9 cellular contexts compared by ENCODE assay signal in the genomic region with DNA sequence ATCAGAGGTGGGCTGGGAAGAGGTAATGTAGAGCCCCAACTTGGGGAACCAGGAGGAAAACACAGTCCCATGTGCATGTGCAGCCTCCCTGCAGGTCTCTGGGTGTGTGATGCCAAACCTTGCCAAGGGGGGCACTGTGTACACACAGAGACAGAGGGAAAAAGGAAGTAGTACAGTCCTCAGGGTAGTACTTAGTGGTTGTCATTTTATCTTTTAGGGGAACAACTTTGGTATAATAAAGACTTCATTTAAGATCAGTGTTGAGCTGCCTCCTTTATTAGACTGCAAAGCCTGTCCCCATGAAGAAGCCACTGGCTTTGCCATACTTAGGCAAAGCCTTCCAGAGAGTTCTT.
DNase-seq lines count a peak whose midpoint lies in the region; ATAC-seq, FAIRE-seq and TF ChIP-seq lines count a peak whose summit lies in the region.
"Had no signal": no experiment of that assay in that cellular context is flagged by ENCODE, and none has a peak within 500 bp of the region (broad histone marks: within the 10 kb centered on the region; RNA-seq: fewer than 3 reads in every experiment).

No MANE protein-coding gene starts in this region.

- TF ChIP-seq RAD21 in A549 (conservative IDR thresholded peaks at IDR 0.05 in 1 of 2, IDR thresholded peaks at IDR 0.05 in 1 of 2) (peak in 1 of 2 experiments; percentile 14; a peak in 1 of 5 replicates), SK-N-SH (IDR thresholded peaks at IDR 0.05; ENCODE audit: low read length) (no peak)

- FAIRE-seq in A549 (lab: Jason Lieb, UNC) (no peak), GM12892 (lab: Jason Lieb, UNC) (no peak)

- no peaks in the 10 kb centered on the region for H3K36me3 ChIP-seq in SK-N-SH (replicated peaks in 1 of 2; ENCODE audit: control insufficient read depth in 1 of 2, insufficient read depth in 2 of 2, low read length in 1 of 2)

- peak; percentile 19 to 39 for DNase-seq in A549 (ENCODE audit: low read depth in 1 of 2, low spot score in 1 of 2)
- peak; percentile 37 for DNase-seq in GM12892 (ENCODE audit: insufficient read length)
- no peak for DNase-seq in SK-N-SH
- peak in 1 of 2 donors; percentile 25 for DNase-seq in foreskin fibroblast
- no peak for DNase-seq in NCI-H1930 (lab: John Stamatoyannopoulos, UW)
- DNase-seq: NCI-H146 had no signal

- H3K79me2 ChIP-seq in SK-N-SH (ENCODE audit: insufficient read depth) = no peaks in the 10 kb centered on the region

- H3K9ac ChIP-seq in SK-N-SH = no peak overlapping the region

- H3K9me2 ChIP-seq in SK-N-SH = no peaks in the 10 kb centered on the region

- POLR2A ChIA-PET in A549 (lab: Yijun Ruan, JAX) = no interaction called here
- POLR2A ChIA-PET in SK-N-SH (lab: Yijun Ruan, JAX) = no interaction called here

- peaks cover 25% of the 10 kb centered on the region for H3K27me3 ChIP-seq in SK-N-SH (ENCODE audit: insufficient read depth)

- H3K4me2 ChIP-seq in A549 (no peak overlapping the region), SK-N-SH (no peak overlapping the region)

- no peak overlapping the region for H3K4me3 ChIP-seq in A549
- no peak overlapping the region for H3K4me3 ChIP-seq in SK-N-SH (ENCODE audit: low read depth in 2 of 2, low read length in 1 of 2)
- no peak overlapping the region for H3K4me3 ChIP-seq in foreskin fibroblast (ENCODE audit: low read depth in 1 of 2, low read length in 2 of 2)

- TF ChIP-seq CTCF in A549 (IDR thresholded peaks at IDR 0.05) = peak; percentile 25; the same call in 2 of the 3 replicates
- peak; percentile 41 for TF ChIP-seq CTCF in SK-N-SH (IDR thresholded peaks at IDR 0.05)
- TF ChIP-seq CTCF in foreskin fibroblast (IDR thresholded peaks at IDR 0.05; ENCODE audit: low read depth, low read length) = peak; percentile 34

- no peak overlapping the region for H2AFZ ChIP-seq in SK-N-SH (ENCODE audit: low read depth)

- H4K20me1 ChIP-seq in SK-N-SH (ENCODE audit: insufficient read depth) = no peaks in the 10 kb centered on the region

- H3K27ac ChIP-seq in A549 (no peak overlapping the region), SK-N-SH (ENCODE audit: low read depth in 2 of 2, low read length in 1 of 2) (no peak overlapping the region)

- ATAC-seq in A549 = peak; percentile 60 to 82; a peak in 4 of 6 replicates
- no peak for ATAC-seq in GM19035 (IDR thresholded peaks at IDR 0.05; ENCODE audit: unreplicated experiment)
- ATAC-seq in GM19324 (IDR thresholded peaks at IDR 0.05; ENCODE audit: low FRiP score, unreplicated experiment) = no peak
- ATAC-seq in GM18873 (IDR thresholded peaks at IDR 0.05; ENCODE audit: low FRiP score, unreplicated experiment) = no peak

- TF ChIP-seq EP300 in A549 (IDR thresholded peaks at IDR 0.05) (no peak), SK-N-SH (IDR thresholded peaks at IDR 0.05; ENCODE audit: borderline replicate concordance in 1 of 2, low read depth in 1 of 2, low read length in 1 of 2) (no peak)

- TF ChIP-seq POLR2A in A549 (IDR thresholded peaks at IDR 0.05; ENCODE audit: low read length) (no peak), GM12892 (IDR thresholded peaks at IDR 0.05; ENCODE audit: low read depth, low read length) (no peak)

- H3K4me1 ChIP-seq in A549 (no peaks in the 10 kb centered on the region), SK-N-SH (ENCODE audit: control insufficient read depth in 1 of 2, insufficient read depth in 2 of 2, low read depth in 1 of 2, low read length in 1 of 2) (peaks cover 0 to 25% of the 10 kb centered on the region in 2 experiments; a peak in 1 of 4 replicates)

- CTCF ChIA-PET in A549 (lab: Yijun Ruan, JAX) (interaction anchor here (0.6 to 2.3 kb wide), 13 partner anchors 11 to 751 kb away, joined by 3 to 6 read pairs (median 3); no protein-coding TSS in a partner anchor), SK-N-SH (lab: Yijun Ruan, JAX) (interaction anchor here (1.0 to 5.3 kb wide), 4 partner anchors 10 to 35 kb away, joined by 3 to 28 read pairs (median 4); no protein-coding TSS in a partner anchor)

- no peaks in the 10 kb centered on the region for H3F3A ChIP-seq in SK-N-SH (replicated peaks; ENCODE audit: insufficient read depth)

- H3K9me3 ChIP-seq in A549 = no peaks in the 10 kb centered on the region
- no peaks in the 10 kb centered on the region for H3K9me3 ChIP-seq in SK-N-SH

TF ChIP-seq in A549, 52 proteins besides CTCF, POLR2A, EP300 and RAD21:
- no peak for TF ChIP-seq KDM1A (IDR thresholded peaks at IDR 0.05; ENCODE audit: low read depth)
- no peak for TF ChIP-seq HEYL (CRISPR knock-in tag; IDR thresholded peaks at IDR 0.05)

TF ChIP-seq in SK-N-SH, 30 proteins besides CTCF, POLR2A, EP300 and RAD21 (continues in another document):
- TF ChIP-seq GABPA (IDR thresholded peaks at IDR 0.05; ENCODE audit: low read depth) (no peak), RFX5 (IDR thresholded peaks at IDR 0.05; ENCODE audit: low read length) (no peak), FOSL2 (IDR thresholded peaks at IDR 0.05; ENCODE audit: borderline replicate concordance, low read depth) (no peak), SMC3 (IDR thresholded peaks at IDR 0.05; ENCODE audit: low read depth, low read length) (no peak), MEF2A (IDR thresholded peaks at IDR 0.05; ENCODE audit: borderline replicate concordance, low read depth) (no peak), NFIC (IDR thresholded peaks at IDR 0.05; ENCODE audit: borderline replicate concordance) (no peak), TAF1 (IDR thresholded peaks at IDR 0.05; ENCODE audit: borderline replicate concordance, low read depth, low read length) (no peak), MXI1 (IDR thresholded peaks at IDR 0.05; ENCODE audit: low read depth, low read length) (no peak), GATA2 (CRISPR knock-in tag; IDR thresholded peaks at IDR 0.05) (no peak), NRF1 (IDR thresholded peaks at IDR 0.05; ENCODE audit: low read depth, low read length) (no peak), ELF1 (IDR thresholded peaks at IDR 0.05) (no peak), JUND (IDR thresholded peaks at IDR 0.05) (no peak)
- TF ChIP-seq, protein P1, sequence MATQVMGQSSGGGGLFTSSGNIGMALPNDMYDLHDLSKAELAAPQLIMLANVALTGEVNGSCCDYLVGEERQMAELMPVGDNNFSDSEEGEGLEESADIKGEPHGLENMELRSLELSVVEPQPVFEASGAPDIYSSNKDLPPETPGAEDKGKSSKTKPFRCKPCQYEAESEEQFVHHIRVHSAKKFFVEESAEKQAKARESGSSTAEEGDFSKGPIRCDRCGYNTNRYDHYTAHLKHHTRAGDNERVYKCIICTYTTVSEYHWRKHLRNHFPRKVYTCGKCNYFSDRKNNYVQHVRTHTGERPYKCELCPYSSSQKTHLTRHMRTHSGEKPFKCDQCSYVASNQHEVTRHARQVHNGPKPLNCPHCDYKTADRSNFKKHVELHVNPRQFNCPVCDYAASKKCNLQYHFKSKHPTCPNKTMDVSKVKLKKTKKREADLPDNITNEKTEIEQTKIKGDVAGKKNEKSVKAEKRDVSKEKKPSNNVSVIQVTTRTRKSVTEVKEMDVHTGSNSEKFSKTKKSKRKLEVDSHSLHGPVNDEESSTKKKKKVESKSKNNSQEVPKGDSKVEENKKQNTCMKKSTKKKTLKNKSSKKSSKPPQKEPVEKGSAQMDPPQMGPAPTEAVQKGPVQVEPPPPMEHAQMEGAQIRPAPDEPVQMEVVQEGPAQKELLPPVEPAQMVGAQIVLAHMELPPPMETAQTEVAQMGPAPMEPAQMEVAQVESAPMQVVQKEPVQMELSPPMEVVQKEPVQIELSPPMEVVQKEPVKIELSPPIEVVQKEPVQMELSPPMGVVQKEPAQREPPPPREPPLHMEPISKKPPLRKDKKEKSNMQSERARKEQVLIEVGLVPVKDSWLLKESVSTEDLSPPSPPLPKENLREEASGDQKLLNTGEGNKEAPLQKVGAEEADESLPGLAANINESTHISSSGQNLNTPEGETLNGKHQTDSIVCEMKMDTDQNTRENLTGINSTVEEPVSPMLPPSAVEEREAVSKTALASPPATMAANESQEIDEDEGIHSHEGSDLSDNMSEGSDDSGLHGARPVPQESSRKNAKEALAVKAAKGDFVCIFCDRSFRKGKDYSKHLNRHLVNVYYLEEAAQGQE (IDR thresholded peaks at IDR 0.05; ENCODE audit: low read depth, low read length) = no peak
- TF ChIP-seq, protein P2, sequence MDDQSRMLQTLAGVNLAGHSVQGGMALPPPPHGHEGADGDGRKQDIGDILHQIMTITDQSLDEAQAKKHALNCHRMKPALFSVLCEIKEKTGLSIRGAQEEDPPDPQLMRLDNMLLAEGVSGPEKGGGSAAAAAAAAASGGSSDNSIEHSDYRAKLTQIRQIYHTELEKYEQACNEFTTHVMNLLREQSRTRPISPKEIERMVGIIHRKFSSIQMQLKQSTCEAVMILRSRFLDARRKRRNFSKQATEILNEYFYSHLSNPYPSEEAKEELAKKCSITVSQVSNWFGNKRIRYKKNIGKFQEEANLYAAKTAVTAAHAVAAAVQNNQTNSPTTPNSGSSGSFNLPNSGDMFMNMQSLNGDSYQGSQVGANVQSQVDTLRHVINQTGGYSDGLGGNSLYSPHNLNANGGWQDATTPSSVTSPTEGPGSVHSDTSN (IDR thresholded peaks at IDR 0.05) = no peak
- TF ChIP-seq, protein P3, sequence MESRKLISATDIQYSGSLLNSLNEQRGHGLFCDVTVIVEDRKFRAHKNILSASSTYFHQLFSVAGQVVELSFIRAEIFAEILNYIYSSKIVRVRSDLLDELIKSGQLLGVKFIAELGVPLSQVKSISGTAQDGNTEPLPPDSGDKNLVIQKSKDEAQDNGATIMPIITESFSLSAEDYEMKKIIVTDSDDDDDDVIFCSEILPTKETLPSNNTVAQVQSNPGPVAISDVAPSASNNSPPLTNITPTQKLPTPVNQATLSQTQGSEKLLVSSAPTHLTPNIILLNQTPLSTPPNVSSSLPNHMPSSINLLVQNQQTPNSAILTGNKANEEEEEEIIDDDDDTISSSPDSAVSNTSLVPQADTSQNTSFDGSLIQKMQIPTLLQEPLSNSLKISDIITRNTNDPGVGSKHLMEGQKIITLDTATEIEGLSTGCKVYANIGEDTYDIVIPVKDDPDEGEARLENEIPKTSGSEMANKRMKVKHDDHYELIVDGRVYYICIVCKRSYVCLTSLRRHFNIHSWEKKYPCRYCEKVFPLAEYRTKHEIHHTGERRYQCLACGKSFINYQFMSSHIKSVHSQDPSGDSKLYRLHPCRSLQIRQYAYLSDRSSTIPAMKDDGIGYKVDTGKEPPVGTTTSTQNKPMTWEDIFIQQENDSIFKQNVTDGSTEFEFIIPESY (IDR thresholded peaks at IDR 0.05; ENCODE audit: borderline replicate concordance, low read depth) = no peak
- TF ChIP-seq, protein P4, sequence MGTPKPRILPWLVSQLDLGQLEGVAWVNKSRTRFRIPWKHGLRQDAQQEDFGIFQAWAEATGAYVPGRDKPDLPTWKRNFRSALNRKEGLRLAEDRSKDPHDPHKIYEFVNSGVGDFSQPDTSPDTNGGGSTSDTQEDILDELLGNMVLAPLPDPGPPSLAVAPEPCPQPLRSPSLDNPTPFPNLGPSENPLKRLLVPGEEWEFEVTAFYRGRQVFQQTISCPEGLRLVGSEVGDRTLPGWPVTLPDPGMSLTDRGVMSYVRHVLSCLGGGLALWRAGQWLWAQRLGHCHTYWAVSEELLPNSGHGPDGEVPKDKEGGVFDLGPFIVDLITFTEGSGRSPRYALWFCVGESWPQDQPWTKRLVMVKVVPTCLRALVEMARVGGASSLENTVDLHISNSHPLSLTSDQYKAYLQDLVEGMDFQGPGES (IDR thresholded peaks at IDR 0.05; ENCODE audit: low read depth, low read length) = no peak

Comparison
In these comparisons a context has a peak if more than half of its experiments do, and no peak if none do; other contexts are left out.
1. ATAC-seq: peak in A549 (2 of 2); none in GM19035 (single experiment), GM19324 (single experiment) and GM18873 (single experiment).
2. DNase-seq: peak in A549 (2 of 2) and GM12892 (single experiment); none in SK-N-SH (single experiment) and NCI-H1930 (0 of 2).
3. Peak in every context shown above with its lines, with median percentiles within 50 percentile points of each other: CTCF ChIP-seq.